ENCODE assay signal across 10 cellular contexts in the genomic region with DNA sequence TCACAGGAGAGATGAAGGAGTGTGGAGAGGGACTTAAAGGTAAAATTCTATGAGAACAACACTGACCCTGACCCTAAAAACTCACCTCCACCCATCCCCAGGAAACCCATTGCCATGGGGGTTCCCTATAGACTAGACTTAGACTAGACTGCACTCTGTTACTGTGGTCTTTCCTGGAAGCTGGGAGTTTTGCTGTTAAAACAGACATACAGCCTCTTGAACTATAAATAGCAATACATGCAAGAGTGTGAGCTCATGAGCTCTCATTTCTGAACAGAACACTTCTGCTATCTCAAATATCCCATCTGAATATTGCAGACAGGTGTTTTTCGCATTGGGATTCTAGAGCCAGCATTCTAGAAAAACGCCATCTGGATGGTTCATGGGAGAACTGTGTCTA. TPM values are rescaled to one million over a fixed set of nuclear protein-coding genes. Genes with fewer than 3 reads are reported as not detected.
DNase-seq lines count a peak whose midpoint lies in the region; ATAC-seq, FAIRE-seq and TF ChIP-seq lines count a peak whose summit lies in the region.
"Had no signal": no experiment of that assay in that cellular context is flagged by ENCODE, and none has a peak within 500 bp of the region (broad histone marks: within the 10 kb centered on the region; RNA-seq: fewer than 3 reads in every experiment).

No MANE protein-coding gene starts in this region.

- H3K4me2 ChIP-seq in SK-N-SH (peak overlapping the region; percentile 9; the same call in 1 of the 2 replicates), OCI-LY1 (ENCODE audit: low read length) (peak overlapping the region; percentile 55; the same call in 1 of the 2 replicates), osteoblast (ENCODE audit: insufficient read depth, low read length) (no peak overlapping the region)

- H4K20me1 ChIP-seq in SK-N-SH (ENCODE audit: insufficient read depth) (no peaks in the 10 kb centered on the region), OCI-LY1 (ENCODE audit: insufficient read depth, low read length) (no peaks in the 10 kb centered on the region), osteoblast (ENCODE audit: insufficient read depth, low read length) (no peaks in the 10 kb centered on the region)

- DNase-seq in SK-N-SH (no peak), osteoblast (ENCODE audit: insufficient read length, low spot score, missing footprints) (no peak), HFFc6 (no peak), RCC 7860 (ENCODE audit: low spot score) (no peak)
- DNase-seq in effector memory CD4-positive, alpha-beta T cell = no peak
- DNase-seq: activated CD4-positive, alpha-beta T cell treated with anti-CD3 and anti-CD28 coated beads, Interleukin-2, amount 50 U/mL, for 48 hours had no signal

- H3K4me1 Mint-ChIP-seq in HFFc6 (ENCODE audit: low read depth) = peaks cover 59% of the 10 kb centered on the region

- no peak overlapping the region for H3K4me3 Mint-ChIP-seq in HFFc6

- TF ChIP-seq CTCF in SK-N-SH (IDR thresholded peaks at IDR 0.05) (no peak), OCI-LY1 (IDR thresholded peaks at IDR 0.05; ENCODE audit: low read length) (no peak), osteoblast (IDR thresholded peaks at IDR 0.05; ENCODE audit: extremely low read depth, low read depth, low read length) (no peak), HFFc6 (IDR thresholded peaks at IDR 0.05) (no peak)

- CTCF ChIA-PET in SK-N-SH (lab: Yijun Ruan, JAX) = interaction anchor here (1.0 to 4.9 kb wide), 8 partner anchors 10 to 406 kb away, joined by 4 to 46 read pairs (median 8); partner anchors contain the start of gene SLC14A1

- H3K4me1 ChIP-seq in SK-N-SH (ENCODE audit: control insufficient read depth in 1 of 2, insufficient read depth in 2 of 2, low read depth in 1 of 2, low read length in 1 of 2) (peaks cover 3 to 17% of the 10 kb centered on the region in 2 experiments), OCI-LY1 (ENCODE audit: insufficient read depth, low read length, severe bottlenecking) (peaks cover 55% of the 10 kb centered on the region), osteoblast (ENCODE audit: insufficient read depth, low read length) (peaks cover 30% of the 10 kb centered on the region)
- H3K4me1 ChIP-seq in effector memory CD4-positive, alpha-beta T cell (ENCODE audit: control insufficient read depth, insufficient read depth, low read length, poor library complexity, severe bottlenecking) = peaks cover 34% of the 10 kb centered on the region

- H3K9me3 ChIP-seq in SK-N-SH (no peaks in the 10 kb centered on the region), OCI-LY1 (ENCODE audit: low read length) (no peaks in the 10 kb centered on the region), osteoblast (ENCODE audit: low read depth, low read length) (no peaks in the 10 kb centered on the region)
- no peaks in the 10 kb centered on the region for H3K9me3 ChIP-seq in effector memory CD4-positive, alpha-beta T cell (ENCODE audit: control insufficient read depth, low read length)

- H3K9ac ChIP-seq in SK-N-SH (no peak overlapping the region), OCI-LY1 (ENCODE audit: low read length) (peak overlapping the region; percentile 37; the same call in 1 of the 2 replicates)

- no peaks in the 10 kb centered on the region for H3K36me3 ChIP-seq in SK-N-SH (replicated peaks in 1 of 2; ENCODE audit: control insufficient read depth in 1 of 2, insufficient read depth in 2 of 2, low read length in 1 of 2)
- no peaks in the 10 kb centered on the region for H3K36me3 ChIP-seq in OCI-LY1 (ENCODE audit: insufficient read depth, low read length)
- no peaks in the 10 kb centered on the region for H3K36me3 ChIP-seq in osteoblast (ENCODE audit: insufficient read depth, low read length)
- H3K36me3 ChIP-seq in effector memory CD4-positive, alpha-beta T cell (ENCODE audit: control insufficient read depth, insufficient read depth, low read length) = no peaks in the 10 kb centered on the region

- H3K36me3 Mint-ChIP-seq in HFFc6 (ENCODE audit: low read depth) = no peaks in the 10 kb centered on the region

- peaks cover under 1% of the 10 kb centered on the region for H3F3A ChIP-seq in SK-N-SH (replicated peaks; ENCODE audit: insufficient read depth)
- H3F3A ChIP-seq in OCI-LY1 (ENCODE audit: insufficient read depth, low read length) = no peaks in the 10 kb centered on the region

- no peak for TF ChIP-seq EP300 in SK-N-SH (IDR thresholded peaks at IDR 0.05; ENCODE audit: borderline replicate concordance in 1 of 2, low read depth in 1 of 2, low read length in 1 of 2)

- ATAC-seq in SK-N-SH treated with all-trans-retinoic acid at 6 μM for 48 hours (no peak), GM21786 (IDR thresholded peaks at IDR 0.05; ENCODE audit: unreplicated experiment) (peak; percentile 24)

- H3K27me3 ChIP-seq in SK-N-SH (ENCODE audit: insufficient read depth) (no peaks in the 10 kb centered on the region), OCI-LY1 (ENCODE audit: insufficient read depth, low read length) (no peaks in the 10 kb centered on the region), osteoblast (ENCODE audit: insufficient read depth, low read length) (no peaks in the 10 kb centered on the region)
- H3K27me3 ChIP-seq in effector memory CD4-positive, alpha-beta T cell (replicated peaks; ENCODE audit: control insufficient read depth, insufficient read depth, low read length, poor library complexity, severe bottlenecking) = no peaks in the 10 kb centered on the region

- WGBS in SK-N-SH (ENCODE audit: low lambda C conversion rate) = 75% methylated on average over 2 of the region's 2 CpGs

- peaks cover 6% of the 10 kb centered on the region for H3K27me3 Mint-ChIP-seq in HFFc6 (ENCODE audit: insufficient read depth)

- H3K9me2 ChIP-seq in SK-N-SH = no peaks in the 10 kb centered on the region
- no peaks in the 10 kb centered on the region for H3K9me2 ChIP-seq in OCI-LY1 (ENCODE audit: low read depth, low read length)

- POLR2A ChIA-PET in SK-N-SH (lab: Yijun Ruan, JAX) = no interaction called here

- peak overlapping the region; percentile 50; the same call in 1 of the 2 replicates for H2AFZ ChIP-seq in SK-N-SH (ENCODE audit: low read depth)
- H2AFZ ChIP-seq in OCI-LY1 (ENCODE audit: low read length) = no peak overlapping the region
- H2AFZ ChIP-seq in osteoblast (ENCODE audit: low read length) = peak overlapping the region; percentile 25

- no peak for TF ChIP-seq RAD21 in SK-N-SH (IDR thresholded peaks at IDR 0.05; ENCODE audit: low read length)

- H3K4me3 ChIP-seq in SK-N-SH (ENCODE audit: low read depth in 2 of 2, low read length in 1 of 2) = no peak overlapping the region
- H3K4me3 ChIP-seq in OCI-LY1 (ENCODE audit: low read depth, low read length, poor library complexity, severe bottlenecking) = no peak overlapping the region
- H3K4me3 ChIP-seq in osteoblast (ENCODE audit: insufficient read depth, low read length) = no peak overlapping the region
- H3K4me3 ChIP-seq in effector memory CD4-positive, alpha-beta T cell (ENCODE audit: insufficient read depth, low read depth, low read length, poor library complexity, severe bottlenecking) = no peak overlapping the region

- no peak overlapping the region for H3K27ac Mint-ChIP-seq in HFFc6

- H3K27ac ChIP-seq in SK-N-SH (ENCODE audit: low read depth in 2 of 2, low read length in 1 of 2) = no peak overlapping the region
- H3K27ac ChIP-seq in OCI-LY1 (ENCODE audit: low read depth, low read length, poor library complexity, severe bottlenecking) = peak overlapping the region; percentile 70
- H3K27ac ChIP-seq in osteoblast (ENCODE audit: low read depth, low read length) = no peak overlapping the region
- no peak overlapping the region for H3K27ac ChIP-seq in effector memory CD4-positive, alpha-beta T cell (ENCODE audit: insufficient read depth, low read length, poor library complexity, severe bottlenecking)

- H3K79me2 ChIP-seq in SK-N-SH (ENCODE audit: insufficient read depth) (no peaks in the 10 kb centered on the region), OCI-LY1 (ENCODE audit: insufficient read depth, low read length) (no peaks in the 10 kb centered on the region), osteoblast (ENCODE audit: insufficient read depth, low read length) (no peaks in the 10 kb centered on the region)

- no peaks in the 10 kb centered on the region for H3K9me3 Mint-ChIP-seq in HFFc6

- no peak for FAIRE-seq in RCC 7860 (lab: Jason Lieb, UNC)
- FAIRE-seq: HTR-8/SVneo had no signal

TF ChIP-seq in SK-N-SH, 30 proteins besides CTCF, POLR2A, EP300 and RAD21 (continues in another document):
- TF ChIP-seq IRF3 (IDR thresholded peaks at IDR 0.05; ENCODE audit: low read depth, low read length) (no peak), ELF1 (IDR thresholded peaks at IDR 0.05) (no peak), FOXM1 (IDR thresholded peaks at IDR 0.05; ENCODE audit: low read depth) (no peak)

TF ChIP-seq in SK-N-SH treated with all-trans-retinoic acid at 6 μM for 48 hours, 23 proteins besides CTCF, POLR2A, EP300 and RAD21 (continues in another document):
- TF ChIP-seq ZFP3 (CRISPR knock-in tag; IDR thresholded peaks at IDR 0.05) = no peak
- no peak for TF ChIP-seq POU6F1 (CRISPR knock-in tag; IDR thresholded peaks at IDR 0.05; ENCODE audit: borderline replicate concordance, low read depth)
- TF ChIP-seq ZFP30 (CRISPR knock-in tag; IDR thresholded peaks at IDR 0.05) = no peak
- TF ChIP-seq TOX (CRISPR knock-in tag; IDR thresholded peaks at IDR 0.05; ENCODE audit: borderline replicate concordance) = no peak
- TF ChIP-seq TCF4 (CRISPR knock-in tag; IDR thresholded peaks at IDR 0.05; ENCODE audit: borderline replicate concordance) = no peak

RNA-seq across cellular contexts. Expression of gene SLC14A2, which starts 51.8 kb away (rescaled TPM):
- polyA plus RNA-seq in SK-N-SH (2012; rRNA removed) = 0.03 TPM in 2 replicates
- 0.04 and 0.05 TPM in 2 replicates for polyA plus RNA-seq in SK-N-SH (2012; cell fraction: cytosol; rRNA removed)
- 0.06 and 0.07 TPM in 2 replicates for polyA plus RNA-seq in SK-N-SH (2012; cell fraction: nucleus; rRNA removed)
- under 0.01 and 0.29 TPM in 2 replicates for total RNA-seq in osteoblast
- not detected for total RNA-seq in HFFc6 (2021; fragmentation: NEBNext Ultra II Directional; extraction: Animal tissue kit (Norgen Biotek cat#: 25700))

RNA-seq across cellular contexts. Expression of gene SLC14A1, which starts 56.9 kb away (rescaled TPM):
- 2.4 and 4.5 TPM in 2 replicates for polyA plus RNA-seq in SK-N-SH (2012; rRNA removed)
- polyA plus RNA-seq in SK-N-SH (2012; cell fraction: cytosol; rRNA removed) = 1.7 and 2.0 TPM in 2 replicates
- 5.2 and 9.4 TPM in 2 replicates for polyA plus RNA-seq in SK-N-SH (2012; cell fraction: nucleus; rRNA removed)
- total RNA-seq in osteoblast = 128 and 136 TPM in 2 replicates
- 1 to 10 TPM in 1 of 6 experiments, under 1 TPM in 5; 0.24 to 1.3 (median 0.73) TPM for total RNA-seq in HFFc6 (2021; fragmentation: NEBNext Ultra II Directional; extraction: Animal tissue kit (Norgen Biotek cat#: 25700))

Comparison
In these comparisons a context has a peak if more than half of its experiments do, and no peak if none do; other contexts are left out.
1. RNA of gene SLC14A1, which starts 56.9 kb away (total RNA-seq): 128 to 136 TPM in osteoblast; 0.24 to 1.3 TPM in HFFc6; every median in the first group is over 10 times any median in the second.